ENCODE assay signal across 7 cellular contexts in genomic region chr1:113904292-113904673, GRCh38. TPM values are rescaled to one million over a fixed set of nuclear protein-coding genes. Genes with fewer than 3 reads are reported as not detected.
DNase-seq lines count a peak whose midpoint lies in the region; ATAC-seq, FAIRE-seq and TF ChIP-seq lines count a peak whose summit lies in the region.

No MANE protein-coding gene starts in this region.

- peak overlapping the region; percentile 92 for H3K27ac Mint-ChIP-seq in GM23338
- H3K27ac Mint-ChIP-seq in activated T-helper 2 cell treated with anti-CD3 and anti-CD28 coated beads, Interferon-gamma antibody, Interleukin-2, Interleukin-4, amounts not matched to agents 10 μg/mL and 5 μg/mL and 100 μg/mL, durations not matched to agents 14 hours and 24 hours and 36 hours: peak overlapping the region; percentile 97

- WGBS in hepatocyte (ENCODE audit: low lambda C conversion rate, missing lambda C conversion rate): 1% methylated on average over 11 of the region's 11 CpGs
- WGBS in spleen, 5 donors: 0 to 2% (median 0%) methylated on average over 11 of the region's 11 CpGs

- H4K20me1 ChIP-seq in GM23338 (replicated peaks; ENCODE audit: insufficient read depth) (no peaks in the 10 kb centered on the region), hepatocyte (ENCODE audit: insufficient read depth, poor library complexity, severe bottlenecking) (no peaks in the 10 kb centered on the region)

- H3K4me3 ChIP-seq in GM23338: peak overlapping the region; percentile 85
- H3K4me3 ChIP-seq in MG63: peak overlapping the region; percentile 88
- peak overlapping the region; percentile 31 for H3K4me3 ChIP-seq in hepatocyte
- peak overlapping the region; percentile 64 to 90 (median 74) for H3K4me3 ChIP-seq in spleen

- H3K79me2 ChIP-seq in GM23338 (replicated peaks; ENCODE audit: insufficient read depth) (peaks cover 9% of the 10 kb centered on the region; the same call in 1 of the 2 replicates), hepatocyte (peaks cover 18% of the 10 kb centered on the region)

- ATAC-seq in GM18508 (IDR thresholded peaks at IDR 0.05; ENCODE audit: insufficient read depth, unreplicated experiment): peak; percentile 20
- ATAC-seq in GM23338: peak; percentile 48

- TF ChIP-seq CTCF in GM23338 (conservative IDR thresholded peaks at IDR 0.05; ENCODE audit: low read depth in 2 of 2) (no peak), hepatocyte (IDR thresholded peaks at IDR 0.05; ENCODE audit: poor library complexity) (no peak), spleen (IDR thresholded peaks at IDR 0.05 in 8 of 11, conservative IDR thresholded peaks at IDR 0.05 in 3 of 11) (no peak)

- H3K36me3 ChIP-seq in GM23338 (ENCODE audit: insufficient read depth): peaks cover 8% of the 10 kb centered on the region; the same call in 1 of the 2 replicates
- peaks cover 51% of the 10 kb centered on the region for H3K36me3 ChIP-seq in MG63
- H3K36me3 ChIP-seq in hepatocyte (replicated peaks; ENCODE audit: insufficient read depth, low read depth): no peaks in the 10 kb centered on the region
- peaks cover 3 to 61% (median 28%) of the 10 kb centered on the region in 6 donors for H3K36me3 ChIP-seq in spleen

- no peak for FAIRE-seq in GM19239 (lab: Jason Lieb, UNC)

- H3K27me3 ChIP-seq in GM23338 (ENCODE audit: insufficient read depth) (no peaks in the 10 kb centered on the region), MG63 (no peaks in the 10 kb centered on the region), hepatocyte (no peaks in the 10 kb centered on the region), spleen (replicated peaks in 1 of 7) (no peaks in the 10 kb centered on the region)

- DNase-seq in GM23338 (ENCODE audit: low spot score): peak; percentile 79
- no peak for DNase-seq in MG63
- DNase-seq in activated T-helper 2 cell treated with anti-CD3 and anti-CD28 coated beads, Interferon-gamma antibody, Interleukin-2, Interleukin-4, amounts not matched to agents 10 μg/mL and 5 μg/mL and 100 μg/mL, durations not matched to agents 14 hours and 24 hours and 36 hours (ENCODE audit: low spot score): no peak
- DNase-seq in hepatocyte (ENCODE audit: low spot score): no peak
- no peak for DNase-seq in spleen
- no peak for DNase-seq in GM19239 (ENCODE audit: insufficient read length, low spot score)

- H3K4me2 ChIP-seq in GM23338 (peak overlapping the region; percentile 83), hepatocyte (peak overlapping the region; percentile 78)

- no peaks in the 10 kb centered on the region for H3K9me3 Mint-ChIP-seq in GM23338
- H3K9me3 Mint-ChIP-seq in activated T-helper 2 cell treated with anti-CD3 and anti-CD28 coated beads, Interferon-gamma antibody, Interleukin-2, Interleukin-4, amounts not matched to agents 10 μg/mL and 5 μg/mL and 100 μg/mL, durations not matched to agents 14 hours and 24 hours and 36 hours: no peaks in the 10 kb centered on the region

- H2AFZ ChIP-seq in GM23338: peak overlapping the region; percentile 98
- peak overlapping the region; percentile 49 for H2AFZ ChIP-seq in hepatocyte

- TF ChIP-seq POLR2A in spleen (IDR thresholded peaks at IDR 0.05): no peak

- peaks cover 9% of the 10 kb centered on the region; the same call in 1 of the 2 replicates for H3K4me1 ChIP-seq in GM23338 (ENCODE audit: insufficient read depth)
- peaks cover 7% of the 10 kb centered on the region for H3K4me1 ChIP-seq in hepatocyte (ENCODE audit: insufficient read depth)
- H3K4me1 ChIP-seq in spleen: peaks cover 12 to 92% (median 49%) of the 10 kb centered on the region in 6 donors

- H3K4me3 Mint-ChIP-seq in GM23338: peak overlapping the region; percentile 94
- H3K4me3 Mint-ChIP-seq in activated T-helper 2 cell treated with anti-CD3 and anti-CD28 coated beads, Interferon-gamma antibody, Interleukin-2, Interleukin-4, amounts not matched to agents 10 μg/mL and 5 μg/mL and 100 μg/mL, durations not matched to agents 14 hours and 24 hours and 36 hours (ENCODE audit: low read depth): peak overlapping the region; percentile 99

- peaks cover 15% of the 10 kb centered on the region for H3F3A ChIP-seq in GM23338 (replicated peaks; ENCODE audit: low read depth)

- peaks cover 8% of the 10 kb centered on the region for H3K4me1 Mint-ChIP-seq in GM23338
- H3K4me1 Mint-ChIP-seq in activated T-helper 2 cell treated with anti-CD3 and anti-CD28 coated beads, Interferon-gamma antibody, Interleukin-2, Interleukin-4, amounts not matched to agents 10 μg/mL and 5 μg/mL and 100 μg/mL, durations not matched to agents 14 hours and 24 hours and 36 hours (ENCODE audit: low read depth): peaks cover 60% of the 10 kb centered on the region

- no peaks in the 10 kb centered on the region for H3K9me3 ChIP-seq in MG63
- H3K9me3 ChIP-seq in hepatocyte (ENCODE audit: low read depth): no peaks in the 10 kb centered on the region
- H3K9me3 ChIP-seq in spleen: no peaks in the 10 kb centered on the region

- H3K27ac ChIP-seq in GM23338 (ENCODE audit: low read depth) (peak overlapping the region; percentile 86), hepatocyte (peak overlapping the region; percentile 84), spleen (peak overlapping the region; percentile 87 to 98 (median 92))

- peaks cover 13% of the 10 kb centered on the region for H3K36me3 Mint-ChIP-seq in GM23338 (ENCODE audit: low read depth)
- H3K36me3 Mint-ChIP-seq in activated T-helper 2 cell treated with anti-CD3 and anti-CD28 coated beads, Interferon-gamma antibody, Interleukin-2, Interleukin-4, amounts not matched to agents 10 μg/mL and 5 μg/mL and 100 μg/mL, durations not matched to agents 14 hours and 24 hours and 36 hours (ENCODE audit: low read depth): peaks cover 65% of the 10 kb centered on the region

- H3K9me2 ChIP-seq in GM23338 (ENCODE audit: insufficient read depth): no peaks in the 10 kb centered on the region
- H3K9me2 ChIP-seq in hepatocyte (replicated peaks; ENCODE audit: insufficient read depth): no peaks in the 10 kb centered on the region

- intact Hi-C loops in activated T-helper 2 cell treated with anti-CD3 and anti-CD28 coated beads, Interferon-gamma antibody, Interleukin-2, Interleukin-4, amounts not matched to agents 10 μg/mL and 5 μg/mL and 100 μg/mL, durations not matched to agents 14 hours and 24 hours and 36 hours (cut with micrococcal nuclease): no loop called here
- intact Hi-C loops in spleen (cut with DNase I; ENCODE audit: low total_unique reads): loop anchor here (10.0 kb wide), 1 partner anchor 69 kb away; no protein-coding TSS in a partner anchor

- peaks cover 8% of the 10 kb centered on the region for H3K27me3 Mint-ChIP-seq in GM23338 (ENCODE audit: insufficient read depth, low read depth, poor library complexity)
- no peaks in the 10 kb centered on the region for H3K27me3 Mint-ChIP-seq in activated T-helper 2 cell treated with anti-CD3 and anti-CD28 coated beads, Interferon-gamma antibody, Interleukin-2, Interleukin-4, amounts not matched to agents 10 μg/mL and 5 μg/mL and 100 μg/mL, durations not matched to agents 14 hours and 24 hours and 36 hours (ENCODE audit: low read depth)

RNA-seq across cellular contexts. Expression of gene AP4B1, which starts 0.3 kb away (rescaled TPM):
- total RNA-seq in GM23338 (2014; rRNA removed; shearing (Covaris generic)): 12.7 and 13.4 TPM in 2 replicates
- polyA plus RNA-seq in GM23338 (2016; fragmentation: Nextera tagmentation; extraction: Ambion mirVana) (4.4 and 7.5 TPM in 2 replicates), hepatocyte (11.1 and 12.0 TPM in 2 replicates), spleen (10 to 100 TPM; 24.9 to 52.3 (median 27.5) TPM)
- 12.3 and 12.7 TPM in 2 replicates for total RNA-seq in MG63 (2014; rRNA removed; shearing (Covaris generic); ENCODE audit: low replicate concordance)
- 42.0 and 45.9 TPM in 2 replicates for total RNA-seq in activated T-helper 2 cell treated with anti-CD3 and anti-CD28 coated beads, Interferon-gamma antibody, Interleukin-2, Interleukin-4, amounts not matched to agents 10 μg/mL and 5 μg/mL and 100 μg/mL, durations not matched to agents 14 hours and 24 hours and 36 hours
- total RNA-seq in hepatocyte (9.8 and 11.4 TPM in 2 replicates), spleen (10 to 100 TPM; 23.9 to 58.0 (median 33.1) TPM)

RNA-seq across cellular contexts. Expression of gene DCLRE1B, which starts 0.8 kb away (rescaled TPM):
- total RNA-seq in GM23338 (2014; rRNA removed; shearing (Covaris generic)): 8.7 and 9.7 TPM in 2 replicates
- polyA plus RNA-seq in GM23338 (2016; fragmentation: Nextera tagmentation; extraction: Ambion mirVana) (6.3 and 6.9 TPM in 2 replicates), hepatocyte (3.6 and 4.6 TPM in 2 replicates), spleen (1 to 10 TPM; 1.9 to 3.5 (median 2.4) TPM)
- 11.6 and 11.8 TPM in 2 replicates for total RNA-seq in MG63 (2014; rRNA removed; shearing (Covaris generic); ENCODE audit: low replicate concordance)
- 18.8 and 20.8 TPM in 2 replicates for total RNA-seq in activated T-helper 2 cell treated with anti-CD3 and anti-CD28 coated beads, Interferon-gamma antibody, Interleukin-2, Interleukin-4, amounts not matched to agents 10 μg/mL and 5 μg/mL and 100 μg/mL, durations not matched to agents 14 hours and 24 hours and 36 hours
- total RNA-seq in hepatocyte (6.0 and 6.6 TPM in 2 replicates), spleen (10 to 100 TPM in 1 of 7 donors, 1 to 10 TPM in 6; 6.7 to 10.5 (median 8.0) TPM)

RNA-seq across cellular contexts. Expression of gene BCL2L15, which starts 16.9 kb away (rescaled TPM):
- total RNA-seq in GM23338 (2014; rRNA removed; shearing (Covaris generic)): 0.78 TPM in 1 of 2 replicates, not detected in the other
- polyA plus RNA-seq in GM23338 (2016; fragmentation: Nextera tagmentation; extraction: Ambion mirVana) (0.40 TPM in 1 of 2 replicates, not detected in the other), hepatocyte (0.66 and 0.84 TPM in 2 replicates), spleen (under 1 TPM; 0.64 to 0.83 (median 0.67) TPM)
- total RNA-seq in MG63 (2014; rRNA removed; shearing (Covaris generic); ENCODE audit: low replicate concordance): 0.03 and 1.2 TPM in 2 replicates
- total RNA-seq in activated T-helper 2 cell treated with anti-CD3 and anti-CD28 coated beads, Interferon-gamma antibody, Interleukin-2, Interleukin-4, amounts not matched to agents 10 μg/mL and 5 μg/mL and 100 μg/mL, durations not matched to agents 14 hours and 24 hours and 36 hours: 0.39 and 1.1 TPM in 2 replicates
- total RNA-seq in hepatocyte (0.80 and 3.0 TPM in 2 replicates), spleen (1 to 10 TPM; 1.5 to 7.1 (median 2.2) TPM)

RNA-seq across cellular contexts. Expression of gene HIPK1, which starts 24.8 kb away (rescaled TPM):
- total RNA-seq in GM23338 (2014; rRNA removed; shearing (Covaris generic)): 44.4 and 47.5 TPM in 2 replicates
- 13.6 and 14.3 TPM in 2 replicates for polyA plus RNA-seq in GM23338 (2016; fragmentation: Nextera tagmentation; extraction: Ambion mirVana)
- 8.5 and 14.3 TPM in 2 replicates for total RNA-seq in MG63 (2014; rRNA removed; shearing (Covaris generic); ENCODE audit: low replicate concordance)
- 108 and 111 TPM in 2 replicates for total RNA-seq in activated T-helper 2 cell treated with anti-CD3 and anti-CD28 coated beads, Interferon-gamma antibody, Interleukin-2, Interleukin-4, amounts not matched to agents 10 μg/mL and 5 μg/mL and 100 μg/mL, durations not matched to agents 14 hours and 24 hours and 36 hours
- total RNA-seq in hepatocyte: 31.6 and 34.1 TPM in 2 replicates
- 8.7 and 12.1 TPM in 2 replicates for polyA plus RNA-seq in hepatocyte
- total RNA-seq in spleen: 10 to 100 TPM; 62.5 to 92.3 (median 76.5) TPM
- 10 to 100 TPM in 1 of 3 donors, 1 to 10 TPM in 2; 7.1 to 10.4 (median 7.2) TPM for polyA plus RNA-seq in spleen

RNA-seq across cellular contexts. Expression of gene PTPN22, which starts 32.8 kb away (rescaled TPM):
- total RNA-seq in GM23338 (2014; rRNA removed; shearing (Covaris generic)): not detected in 2 replicates
- 0.08 and 0.40 TPM in 2 replicates for polyA plus RNA-seq in GM23338 (2016; fragmentation: Nextera tagmentation; extraction: Ambion mirVana)
- total RNA-seq in MG63 (2014; rRNA removed; shearing (Covaris generic); ENCODE audit: low replicate concordance): not detected in 2 replicates
- 57.8 and 58.8 TPM in 2 replicates for total RNA-seq in activated T-helper 2 cell treated with anti-CD3 and anti-CD28 coated beads, Interferon-gamma antibody, Interleukin-2, Interleukin-4, amounts not matched to agents 10 μg/mL and 5 μg/mL and 100 μg/mL, durations not matched to agents 14 hours and 24 hours and 36 hours
- 0.17 TPM in 1 of 2 replicates, not detected in the other for total RNA-seq in hepatocyte
- polyA plus RNA-seq in hepatocyte: 0.47 TPM in 1 of 2 replicates, not detected in the other
- total RNA-seq in spleen: 10 to 100 TPM; 22.2 to 42.9 (median 29.3) TPM
- 10 to 100 TPM; 10.4 to 25.3 (median 14.3) TPM for polyA plus RNA-seq in spleen

Comparison
In these comparisons a context has a peak if more than half of its experiments do, and no peak if none do; other contexts are left out.
1. H3K4me3 ChIP-seq: peak in every context shown above with its lines; median percentile 88 in MG63; 85 in GM23338; 74 in spleen; 31 in hepatocyte.